In the genomic region with DNA sequence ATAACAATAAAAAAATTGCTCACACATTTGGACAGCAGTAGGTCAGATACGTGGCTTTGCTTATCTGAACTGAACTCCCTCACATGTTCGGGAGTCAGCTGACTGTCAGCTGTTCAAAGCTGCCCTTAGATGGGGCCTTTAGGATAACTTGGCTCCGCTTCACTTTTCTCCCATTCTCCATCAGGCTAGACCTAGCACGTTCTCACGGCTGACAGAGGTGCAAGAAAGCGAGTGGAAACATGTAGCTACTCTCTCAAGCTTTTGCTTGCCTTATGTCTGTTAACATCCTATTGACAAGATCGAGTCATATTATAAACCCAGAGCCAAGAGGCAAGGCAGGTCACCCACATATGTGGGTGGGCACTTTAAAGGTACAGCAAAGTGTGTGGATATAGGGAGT, we compare ENCODE assay signal across 21 cellular contexts.
DNase-seq lines count a peak whose midpoint lies in the region; ATAC-seq and TF ChIP-seq lines count a peak whose summit lies in the region.
"Had no signal": no experiment of that assay in that cellular context is flagged by ENCODE, and none has a peak within 500 bp of the region (broad histone marks: within the 10 kb centered on the region; RNA-seq: fewer than 3 reads in every experiment).

No MANE protein-coding gene starts in this region.

- H3K27ac ChIP-seq in foreskin keratinocyte = no peak overlapping the region
- H3K27ac ChIP-seq: BLaER1, C4-2B had no signal

- H3K4me1 ChIP-seq in foreskin keratinocyte = peaks cover 6% of the 10 kb centered on the region
- H3K4me1 ChIP-seq: BLaER1, Caco-2 had no signal

- no peaks in the 10 kb centered on the region for H3K27me3 ChIP-seq in foreskin keratinocyte
- H3K27me3 ChIP-seq: BLaER1 had no signal

- DNase-seq in HPDE6-E6E7 (ENCODE audit: extremely low spot score) = peak; percentile 11
- peak; percentile 58 for DNase-seq in OCI-M1 (lab: John Stamatoyannopoulos, UW)
- peak; percentile 86 for DNase-seq in epithelial cell of esophagus (ENCODE audit: low read depth)
- peak; percentile 91 to 92 for DNase-seq in foreskin keratinocyte
- DNase-seq in middle frontal gyrus (ENCODE audit: extremely low spot score, low spot score) = no peak
- DNase-seq in A172 (ENCODE audit: low spot score) = no peak
- DNase-seq in NCI-H2196 treated with DMSO at 0.1 percent for 48 hours (lab: John Stamatoyannopoulos, UW; ENCODE audit: unreplicated experiment) = no peak
- no peak for DNase-seq in NK-92 (lab: John Stamatoyannopoulos, UW; ENCODE audit: unreplicated experiment)
- DNase-seq: Caco-2; CD4-positive, CD25-positive, alpha-beta regulatory T cell; CD8-positive, alpha-beta T cell; DMS153; DMS79; EL; GDM1; H9 had no signal

- ATAC-seq in foreskin keratinocyte = peak; percentile 90
- ATAC-seq: CD8-positive, alpha-beta T cell; GM12878; GM23338; HCT116 had no signal

- no peak for TF ChIP-seq CTCF in epithelial cell of esophagus (IDR thresholded peaks at IDR 0.05; ENCODE audit: insufficient read depth, low read depth, low read length, missing control alignments)
- no peak for TF ChIP-seq CTCF in foreskin keratinocyte (conservative IDR thresholded peaks at IDR 0.05)

- no peak overlapping the region for H3K4me3 ChIP-seq in epithelial cell of esophagus (ENCODE audit: low read length)
- H3K4me3 ChIP-seq: BLaER1, GM12878, GM23338 had no signal

Comparison
In these comparisons a context has a peak if more than half of its experiments do, and no peak if none do; other contexts are left out.
1. DNase-seq: peak in HPDE6-E6E7 (single experiment), OCI-M1 (single experiment), epithelial cell of esophagus (single experiment) and foreskin keratinocyte (2 of 2); none in middle frontal gyrus (single experiment), A172 (single experiment), NCI-H2196 treated with DMSO at 0.1 percent for 48 hours (single experiment) and NK-92 (single experiment).